Comparison of ENCODE assay signal across 8 cellular contexts in the genomic region with DNA sequence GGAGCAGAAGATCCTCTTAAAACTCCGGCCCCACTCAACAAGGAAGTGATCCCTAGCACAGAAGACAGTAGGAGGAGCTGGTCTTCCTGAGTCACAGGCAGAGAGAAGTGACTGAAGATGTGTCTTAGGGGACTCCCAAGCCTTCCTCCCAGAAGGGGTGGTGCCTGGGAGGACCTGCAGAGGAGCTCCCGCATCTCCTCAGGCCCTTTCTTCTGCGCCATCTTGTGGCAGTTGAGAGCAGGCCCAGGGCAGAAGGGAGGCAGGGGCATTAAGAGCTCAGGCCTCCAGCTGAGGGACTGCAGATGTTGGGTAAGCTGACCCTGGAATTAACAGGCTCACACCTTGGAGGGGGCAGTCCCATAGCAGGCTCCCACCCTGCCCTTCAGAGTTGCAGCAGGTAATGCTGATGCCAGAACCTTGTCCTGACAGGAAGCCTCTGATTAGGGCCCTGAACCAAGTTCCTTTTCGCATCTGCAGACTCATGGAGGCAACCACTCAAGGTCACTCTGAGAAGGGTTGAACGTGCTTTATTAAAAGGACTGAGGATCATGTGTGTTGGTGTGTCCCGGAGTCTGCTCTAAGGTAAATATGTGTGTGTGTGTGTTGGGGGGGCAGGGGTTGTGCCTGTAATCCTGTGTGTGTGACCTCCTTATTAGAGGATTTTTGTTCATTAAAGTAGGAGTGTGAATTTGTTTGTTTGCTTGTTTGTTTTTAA.
DNase-seq lines count a peak whose midpoint lies in the region; ATAC-seq, FAIRE-seq and TF ChIP-seq lines count a peak whose summit lies in the region.
"Not testable (repeated sequence)": the region's sequence is repeated elsewhere in the genome, so short reads cannot be mapped to it uniquely, and the experiment has no call there.

No MANE protein-coding gene starts in this region.

- TF ChIP-seq CTCF in VCaP (conservative IDR thresholded peaks at IDR 0.05) (peak; percentile 67), K562 (IDR thresholded peaks at IDR 0.05 in 2 of 3, conservative IDR thresholded peaks at IDR 0.05 in 1 of 3; ENCODE audit: insufficient read depth in 2 of 3, low read depth in 1 of 3, low read length in 3 of 3) (peak; percentile 47 to 73 (median 55); a peak in 5 of 6 replicates)

- not testable (repeated sequence) for H3K4me2 ChIP-seq in K562 (ENCODE audit: insufficient read depth, low read length)

- not testable (repeated sequence) for H3K27me3 ChIP-seq in MG63; K562 (ENCODE audit: control insufficient read depth in 2 of 2, insufficient read depth in 2 of 2, low read length in 2 of 2)

- H3K27ac ChIP-seq in VCaP; K562 (ENCODE audit: extremely low read depth, low read depth, low read length): not testable (repeated sequence)

- not testable (repeated sequence) for H3K9ac ChIP-seq in K562 (ENCODE audit: insufficient read depth in 1 of 2, low read depth in 2 of 2, low read length in 2 of 2)

- TF ChIP-seq EP300 in K562 (IDR thresholded peaks at IDR 0.05; ENCODE audit: low read length): not testable (repeated sequence)

- DNase-seq in EL (peak; percentile 34), MG63 (peak; percentile 41), K562 (ENCODE audit: extremely low read depth in 1 of 4, low spot score in 3 of 4) (peak in 1 of 4 experiments; percentile 80), kidney tubule cell (ENCODE audit: low spot score) (peak; percentile 74)
- peak in 5 of 6 experiments; percentile 8 to 64 (median 14) for DNase-seq in stimulated activated naive CD4-positive, alpha-beta T cell (lab: John Stamatoyannopoulos, UW)

- FAIRE-seq in K562 (lab: Jason Lieb, UNC): peak; percentile 85

- not testable (repeated sequence) for BruUV-seq in K562 (replicated peaks; lab: Mats Ljungman, UMichigan)

- POLR2A ChIA-PET in K562 (lab: Yijun Ruan, JAX): interaction anchor here (0.7 kb wide), 1 partner anchor 143 kb away, joined by 3 read pairs; no protein-coding TSS in a partner anchor

- CTCF ChIA-PET in K562 (lab: Yijun Ruan, JAX; ENCODE audit: low intra/inter-chr PET ratio): interaction anchor here (1.1 kb wide), 1 partner anchor 134 kb away, joined by 4 read pairs; no protein-coding TSS in a partner anchor

- not testable (repeated sequence) for TF ChIP-seq POLR2A in K562 (conservative IDR thresholded peaks at IDR 0.05)

- not testable (repeated sequence) for H3K9me3 ChIP-seq in MG63; K562 (replicated peaks; ENCODE audit: control insufficient read depth, insufficient read depth, low read depth, low read length)

- intact Hi-C loops in K562 (cut with micrococcal nuclease): not testable (repeated sequence)

- H4K20me1 ChIP-seq in K562 (replicated peaks; ENCODE audit: control insufficient read depth, insufficient read depth, low read length): not testable (repeated sequence)

- H3K79me2 ChIP-seq in K562 (ENCODE audit: control insufficient read depth, insufficient read depth, low read length): peaks cover 23% of the 10 kb centered on the region

- peak; percentile 78 for ATAC-seq in GM19438 (IDR thresholded peaks at IDR 0.05; ENCODE audit: low read depth, unreplicated experiment)
- peak; percentile 71 for ATAC-seq in HG02970 (IDR thresholded peaks at IDR 0.05; ENCODE audit: low FRiP score, unreplicated experiment)
- peak; percentile 94 for ATAC-seq in K562

- peak; percentile 33 to 64 for TF ChIP-seq RAD21 in K562 (CRISPR knock-in tag; conservative IDR thresholded peaks at IDR 0.05 in 1 of 2, IDR thresholded peaks at IDR 0.05 in 1 of 2)

- H3K4me1 ChIP-seq in K562 (replicated peaks in 1 of 2; ENCODE audit: control insufficient read depth in 2 of 2, insufficient read depth in 2 of 2, low read length in 2 of 2): not testable (repeated sequence)

- not testable (repeated sequence) for H3K4me3 ChIP-seq in MG63, K562

- in situ Hi-C loops in K562 (cut with MboI): loop anchor here (10.0 kb wide), 1 partner anchor 445 kb away; no protein-coding TSS in a partner anchor

- not testable (repeated sequence) for H3K9me1 ChIP-seq in K562 (ENCODE audit: control insufficient read depth, insufficient read depth, low read length)

- not testable (repeated sequence) for H2AFZ ChIP-seq in K562 (ENCODE audit: low read depth, low read length)

- not testable (repeated sequence) for H3K36me3 ChIP-seq in MG63
- H3K36me3 ChIP-seq in K562 (ENCODE audit: control insufficient read depth, insufficient read depth, low read length): peaks cover 31% of the 10 kb centered on the region; the same call in 1 of the 3 replicates

- WGBS in K562 (ENCODE audit: insufficient coverage, low coverage, missing lambda C conversion rate): 42% methylated on average over 6 of the region's 6 CpGs

TF ChIP-seq in K562, 482 proteins besides CTCF, POLR2A, EP300 and RAD21:
- TF ChIP-seq, protein P1, sequence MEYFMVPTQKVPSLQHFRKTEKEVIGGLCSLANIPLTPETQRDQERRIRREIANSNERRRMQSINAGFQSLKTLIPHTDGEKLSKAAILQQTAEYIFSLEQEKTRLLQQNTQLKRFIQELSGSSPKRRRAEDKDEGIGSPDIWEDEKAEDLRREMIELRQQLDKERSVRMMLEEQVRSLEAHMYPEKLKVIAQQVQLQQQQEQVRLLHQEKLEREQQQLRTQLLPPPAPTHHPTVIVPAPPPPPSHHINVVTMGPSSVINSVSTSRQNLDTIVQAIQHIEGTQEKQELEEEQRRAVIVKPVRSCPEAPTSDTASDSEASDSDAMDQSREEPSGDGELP (CRISPR knock-in tag; IDR thresholded peaks at IDR 0.05; ENCODE audit: borderline replicate concordance): peak; percentile 49; the same call in 1 of the 2 replicates
- 0 out of 2 replicates have a peak, but pooled peaks have one; percentile 16 for TF ChIP-seq PKNOX1 (IDR thresholded peaks at IDR 0.05)
- TF ChIP-seq ZNF263 (CRISPR knock-in tag; IDR thresholded peaks at IDR 0.05; ENCODE audit: borderline replicate concordance): peak; percentile 97
- TF ChIP-seq RCOR1 (IDR thresholded peaks at IDR 0.05; ENCODE audit: borderline replicate concordance in 1 of 2, low read depth in 2 of 2, low read length in 2 of 2): peak in 1 of 2 experiments; percentile 54; a peak in 2 of 4 replicates
- TF ChIP-seq CTBP1 (IDR thresholded peaks at IDR 0.05; ENCODE audit: borderline replicate concordance): peak; percentile 91
